In the genomic region with DNA sequence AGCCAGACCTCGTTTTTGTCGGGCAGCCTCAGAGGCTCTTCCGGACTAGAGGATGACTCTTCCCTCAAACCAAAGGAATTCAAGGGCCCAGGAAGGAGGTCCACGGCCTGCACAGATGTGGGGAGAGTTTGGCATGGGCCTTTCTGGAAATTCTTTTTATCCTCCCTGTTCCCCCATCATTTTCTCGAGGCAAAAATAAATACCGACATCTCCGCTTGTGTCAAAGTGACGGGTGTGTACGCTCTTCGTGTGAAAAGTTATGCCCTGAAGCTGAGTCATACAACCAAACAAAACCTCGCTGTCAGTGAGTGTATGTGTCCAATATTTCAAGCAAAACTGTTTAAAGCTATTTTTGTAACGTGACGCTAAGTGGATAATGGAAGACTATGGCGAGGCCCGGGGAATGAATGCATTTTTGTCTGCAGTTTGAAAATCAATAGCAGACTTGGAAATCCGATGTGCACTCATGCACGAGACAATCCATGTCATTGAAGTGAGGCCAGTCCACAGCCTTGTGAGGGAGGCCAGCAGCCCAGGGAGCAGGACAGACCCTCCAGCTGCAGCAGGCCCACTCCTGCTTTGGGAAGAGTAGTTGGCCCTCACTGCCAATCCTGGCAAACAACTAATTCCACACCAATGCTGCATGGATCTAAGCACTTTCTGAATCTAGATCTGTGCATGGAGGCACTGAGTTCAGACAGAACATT, we compare ENCODE assay signal across 15 cellular contexts.
A peak's percentile ranks its signal among the peaks of the same experiment; 100 is the strongest.
DNase-seq lines count a peak whose midpoint lies in the region; ATAC-seq, FAIRE-seq and TF ChIP-seq lines count a peak whose summit lies in the region.
"Had no signal": no experiment of that assay in that cellular context is flagged by ENCODE, and none has a peak within 500 bp of the region (broad histone marks: within the 10 kb centered on the region; RNA-seq: fewer than 3 reads in every experiment).

No MANE protein-coding gene starts in this region.

- H3K4me3 ChIP-seq in AG10803 (ENCODE audit: low read length): no peak overlapping the region
- H3K4me3 ChIP-seq in osteoblast (ENCODE audit: insufficient read depth, low read length): peak overlapping the region; percentile 14
- H3K4me3 ChIP-seq: SJCRH30, tibial nerve had no signal

- no peaks in the 10 kb centered on the region for H3K79me2 ChIP-seq in osteoblast (ENCODE audit: insufficient read depth, low read length)

- DNase-seq in AG10803 (ENCODE audit: low read depth): peak; percentile 94
- peak; percentile 83 for DNase-seq in M059J (ENCODE audit: low read depth)
- DNase-seq in dedifferentiated amniotic fluid mesenchymal stem cell (ENCODE audit: extremely low spot score): peak; percentile 65
- peak; percentile 94 for DNase-seq in osteoblast (ENCODE audit: insufficient read length, low spot score, missing footprints)
- no peak for DNase-seq in SW480 (ENCODE audit: low spot score)
- DNase-seq in GM12891 (ENCODE audit: insufficient read length, low spot score): no peak
- no peak for DNase-seq in T-helper 2 cell
- DNase-seq: activated CD4-positive, alpha-beta T cell treated with anti-CD3 and anti-CD28 coated beads, Interleukin-2, amount 50 U/mL, for 48 hours; NCI-H1105 treated with DMSO at 0.1 percent for 48 hours; SJCRH30; stimulated activated CD4-positive, alpha-beta T cell treated with anti-CD3 and anti-CD28 coated beads, Interleukin-4, amount 100 ng/mL, for 1 hour had no signal

- H2AFZ ChIP-seq in osteoblast (ENCODE audit: low read length): peak overlapping the region; percentile 66

- peak overlapping the region; percentile 52 for H3K4me2 ChIP-seq in osteoblast (ENCODE audit: insufficient read depth, low read length)

- no peaks in the 10 kb centered on the region for H3K36me3 ChIP-seq in osteoblast (ENCODE audit: insufficient read depth, low read length)
- H3K36me3 ChIP-seq: SJCRH30, tibial nerve had no signal

- H3K9me3 ChIP-seq in osteoblast (ENCODE audit: low read depth, low read length): peaks cover 4% of the 10 kb centered on the region
- H3K9me3 ChIP-seq: SJCRH30 had no signal

- no peaks in the 10 kb centered on the region for H3K27me3 ChIP-seq in osteoblast (ENCODE audit: insufficient read depth, low read length)
- H3K27me3 ChIP-seq: SJCRH30 had no signal

- ATAC-seq in GM18867 (IDR thresholded peaks at IDR 0.05; ENCODE audit: unreplicated experiment): no peak
- ATAC-seq: sciatic nerve had no signal

- TF ChIP-seq POLR2A in GM12891 (IDR thresholded peaks at IDR 0.05; ENCODE audit: low read depth, low read length): no peak

- no peaks in the 10 kb centered on the region for H4K20me1 ChIP-seq in osteoblast (ENCODE audit: insufficient read depth, low read length)

- FAIRE-seq in GM12891 (lab: Jason Lieb, UNC): no peak
- FAIRE-seq: frontal cortex had no signal

- H3K27ac ChIP-seq in osteoblast (ENCODE audit: low read depth, low read length): peak overlapping the region; percentile 83
- H3K27ac ChIP-seq: SJCRH30, tibial nerve had no signal

- H3K4me1 ChIP-seq in osteoblast (ENCODE audit: insufficient read depth, low read length): peaks cover 21% of the 10 kb centered on the region
- H3K4me1 ChIP-seq: tibial nerve had no signal

- TF ChIP-seq CTCF in AG10803 (conservative IDR thresholded peaks at IDR 0.05; ENCODE audit: low read length): no peak
- TF ChIP-seq CTCF in osteoblast (IDR thresholded peaks at IDR 0.05; ENCODE audit: extremely low read depth, low read depth, low read length): no peak

TF ChIP-seq in GM12891, 5 proteins besides CTCF, POLR2A, EP300 and RAD21:
- no peak for TF ChIP-seq TAF1 (IDR thresholded peaks at IDR 0.05; ENCODE audit: low read depth, low read length)
- TF ChIP-seq POU2F2 (IDR thresholded peaks at IDR 0.05; ENCODE audit: low read depth, low read length): no peak
- no peak for TF ChIP-seq PAX5 (IDR thresholded peaks at IDR 0.05; ENCODE audit: insufficient read depth, low read length, severe bottlenecking)

Comparison
In these comparisons a context has a peak if more than half of its experiments do, and no peak if none do; other contexts are left out.
1. DNase-seq: peak in AG10803 (single experiment), M059J (single experiment), dedifferentiated amniotic fluid mesenchymal stem cell (single experiment) and osteoblast (single experiment); none in SW480 (single experiment), GM12891 (single experiment) and T-helper 2 cell (0 of 5).